In genomic region chr17:39659286-39660010, GRCh38 we compare ENCODE assay signal across 12 cellular contexts. TPM values are rescaled to one million over a fixed set of nuclear protein-coding genes. Genes with fewer than 3 reads are reported as not detected.
DNase-seq lines count a peak whose midpoint lies in the region; FAIRE-seq and TF ChIP-seq lines count a peak whose summit lies in the region.
"Had no signal": no experiment of that assay in that cellular context is flagged by ENCODE, and none has a peak within 500 bp of the region (broad histone marks: within the 10 kb centered on the region; RNA-seq: fewer than 3 reads in every experiment).

No MANE protein-coding gene starts in this region.

- WGBS in urinary bladder, result 57% methylated on average over 15 of the region's 15 CpGs

- peaks cover 7% of the 10 kb centered on the region for H3K36me3 Mint-ChIP-seq in activated naive CD4-positive, alpha-beta T cell treated with anti-CD3 and anti-CD28 coated beads, Interleukin-2, amount 50 U/mL, for 24 hours
- peaks cover 99% of the 10 kb centered on the region for H3K36me3 Mint-ChIP-seq in dendritic cell treated with granulocyte-macrophage colony-stimulating factor and Interleukin-4, amounts not matched to agents 40 ng/mL and 50 ng/mL, for 4 days (ENCODE audit: low read depth)

- no peak overlapping the region for H3K27ac Mint-ChIP-seq in activated naive CD4-positive, alpha-beta T cell treated with anti-CD3 and anti-CD28 coated beads, Interleukin-2, amount 50 U/mL, for 24 hours
- H3K27ac Mint-ChIP-seq in dendritic cell treated with granulocyte-macrophage colony-stimulating factor and Interleukin-4, amounts not matched to agents 40 ng/mL and 50 ng/mL, for 4 days, result peak overlapping the region; percentile 66

- H3K4me3 Mint-ChIP-seq in activated naive CD4-positive, alpha-beta T cell treated with anti-CD3 and anti-CD28 coated beads, Interleukin-2, amount 50 U/mL, for 24 hours, result peak overlapping the region; percentile 52
- no peak overlapping the region for H3K4me3 Mint-ChIP-seq in dendritic cell treated with granulocyte-macrophage colony-stimulating factor and Interleukin-4, amounts not matched to agents 40 ng/mL and 50 ng/mL, for 4 days

- intact Hi-C loops in dendritic cell treated with granulocyte-macrophage colony-stimulating factor and Interleukin-4, amounts not matched to agents 40 ng/mL and 50 ng/mL, for 4 days (cut with micrococcal nuclease), result loop anchor here (2.0 kb wide), 1 partner anchor 17 kb away; no protein-coding TSS in a partner anchor

- no peaks in the 10 kb centered on the region for H3K9me3 Mint-ChIP-seq in activated naive CD4-positive, alpha-beta T cell treated with anti-CD3 and anti-CD28 coated beads, Interleukin-2, amount 50 U/mL, for 24 hours
- no peaks in the 10 kb centered on the region for H3K9me3 Mint-ChIP-seq in dendritic cell treated with granulocyte-macrophage colony-stimulating factor and Interleukin-4, amounts not matched to agents 40 ng/mL and 50 ng/mL, for 4 days

- H3K4me1 ChIP-seq in urinary bladder (ENCODE audit: insufficient read depth), result no peaks in the 10 kb centered on the region

- no peak for FAIRE-seq in frontal cortex (lab: Jason Lieb, UNC)

- H3K27me3 Mint-ChIP-seq in activated naive CD4-positive, alpha-beta T cell treated with anti-CD3 and anti-CD28 coated beads, Interleukin-2, amount 50 U/mL, for 24 hours, result no peaks in the 10 kb centered on the region
- H3K27me3 Mint-ChIP-seq in dendritic cell treated with granulocyte-macrophage colony-stimulating factor and Interleukin-4, amounts not matched to agents 40 ng/mL and 50 ng/mL, for 4 days, result peaks cover 7% of the 10 kb centered on the region

- H3K27ac ChIP-seq in urinary bladder (ENCODE audit: low read depth), result peak overlapping the region; percentile 59
- peak overlapping the region in 1 of 2 donors; percentile 43 for H3K27ac ChIP-seq in coronary artery
- H3K27ac ChIP-seq: GM23248 had no signal

- H3K4me1 Mint-ChIP-seq in activated naive CD4-positive, alpha-beta T cell treated with anti-CD3 and anti-CD28 coated beads, Interleukin-2, amount 50 U/mL, for 24 hours, result peaks cover 41% of the 10 kb centered on the region
- H3K4me1 Mint-ChIP-seq in dendritic cell treated with granulocyte-macrophage colony-stimulating factor and Interleukin-4, amounts not matched to agents 40 ng/mL and 50 ng/mL, for 4 days (ENCODE audit: low read depth), result peaks cover 71% of the 10 kb centered on the region

- peaks cover 3% of the 10 kb centered on the region for H3K36me3 ChIP-seq in urinary bladder (ENCODE audit: insufficient read depth)

- TF ChIP-seq CTCF in coronary artery (IDR thresholded peaks at IDR 0.05), result no peak

- no peak for DNase-seq in activated naive CD4-positive, alpha-beta T cell treated with Interleukin-2 at 50 U/mL for 16 hours
- peak; percentile 62 for DNase-seq in myocyte (ENCODE audit: low read depth)
- DNase-seq in frontal cortex (ENCODE audit: low spot score in 2 of 2), result no peak
- no peak for DNase-seq in stimulated activated CD4-positive, alpha-beta T cell treated with anti-CD3 and anti-CD28 coated beads, Interleukin-4, amount 100 ng/mL, for 4 hours
- no peak for DNase-seq in coronary artery (ENCODE audit: low spot score)
- DNase-seq: GDM1, GM23248, left colon, NCI-H2081 treated with DMSO at 0.1 percent for 48 hours had no signal

- no peak overlapping the region for H3K4me3 ChIP-seq in urinary bladder (ENCODE audit: low read depth, low read length)
- H3K4me3 ChIP-seq in coronary artery, result no peak overlapping the region
- H3K4me3 ChIP-seq: GM23248 had no signal

RNA-seq across cellular contexts. Expression of gene TCAP, which starts 5.7 kb away (rescaled TPM):
- total RNA-seq in myocyte, result 10.1 and 23.1 TPM in 2 replicates
- polyA plus RNA-seq in myocyte (2012), result 3.4 TPM
- 3.3 TPM for total RNA-seq in urinary bladder
- 0.73 TPM for polyA plus RNA-seq in urinary bladder
- 0.82 TPM for total RNA-seq in frontal cortex
- polyA plus RNA-seq: GM23248 had no signal

RNA-seq across cellular contexts. Expression of gene PNMT, which starts 8.8 kb away (rescaled TPM):
- 0.96 and 1.7 TPM in 2 replicates for total RNA-seq in myocyte
- polyA plus RNA-seq in myocyte (2012), result 0.26 TPM
- total RNA-seq in urinary bladder, result not detected
- polyA plus RNA-seq in urinary bladder, result 9.3 TPM
- total RNA-seq in frontal cortex, result 3.7 TPM
- total RNA-seq: GM23248 had no signal
- polyA plus RNA-seq: GM23248 had no signal

RNA-seq across cellular contexts. Expression of gene STARD3, which starts 22.5 kb away (rescaled TPM):
- total RNA-seq in myocyte (34.9 and 36.9 TPM in 2 replicates), urinary bladder (18.2 TPM), frontal cortex (17.5 TPM)
- polyA plus RNA-seq in myocyte (2012), result 55.8 TPM
- 69.4 TPM for polyA plus RNA-seq in urinary bladder

RNA-seq across cellular contexts. Expression of gene PGAP3, which starts 28.4 kb away (rescaled TPM):
- total RNA-seq in myocyte, result 17.1 TPM in 2 replicates
- polyA plus RNA-seq in myocyte (2012), result 16.7 TPM
- 10.0 TPM for total RNA-seq in urinary bladder
- 19.1 TPM for polyA plus RNA-seq in urinary bladder
- total RNA-seq in frontal cortex, result 8.2 TPM

RNA-seq across cellular contexts. Expression of gene PPP1R1B, which starts 32.7 kb away (rescaled TPM):
- total RNA-seq in myocyte, result not detected in 2 replicates
- polyA plus RNA-seq in myocyte (2012), result not detected
- total RNA-seq in urinary bladder, result 5.1 TPM
- 17.1 TPM for polyA plus RNA-seq in urinary bladder
- total RNA-seq in frontal cortex, result 27.3 TPM
- total RNA-seq: GM23248 had no signal
- polyA plus RNA-seq: GM23248 had no signal
